ENCODE assay signal across 2 cellular contexts in genomic region chr17:71019699-71020098, GRCh38.
TF ChIP-seq lines count a peak whose summit lies in the region.

No MANE protein-coding gene starts in this region.

TF ChIP-seq in GM23338, 12 proteins besides CTCF, POLR2A, EP300 and RAD21:
- TF ChIP-seq ZNF462 (CRISPR knock-in tag; IDR thresholded peaks at IDR 0.05) (0 out of 2 replicates have a peak, but pooled peaks have one; percentile 14), ETS1 (IDR thresholded peaks at IDR 0.05) (no peak)
TF ChIP-seq in GM23338: peak in this region for 1.

TF ChIP-seq in H1, 55 proteins besides CTCF, POLR2A, EP300 and RAD21:
- TF ChIP-seq JUND (IDR thresholded peaks at IDR 0.05; ENCODE audit: low read length): no peak
- TF ChIP-seq RBBP5 (IDR thresholded peaks at IDR 0.05; ENCODE audit: borderline replicate concordance, low read depth, low read length): no peak
- no peak for TF ChIP-seq TCF12 (IDR thresholded peaks at IDR 0.05; ENCODE audit: low read depth, low read length)
- TF ChIP-seq ATF2 (IDR thresholded peaks at IDR 0.05; ENCODE audit: low read length): no peak
- no peak for TF ChIP-seq RFX5 (IDR thresholded peaks at IDR 0.05; ENCODE audit: borderline replicate concordance, low read depth, low read length)
